10 cellular contexts compared by ENCODE assay signal in the genomic region with DNA sequence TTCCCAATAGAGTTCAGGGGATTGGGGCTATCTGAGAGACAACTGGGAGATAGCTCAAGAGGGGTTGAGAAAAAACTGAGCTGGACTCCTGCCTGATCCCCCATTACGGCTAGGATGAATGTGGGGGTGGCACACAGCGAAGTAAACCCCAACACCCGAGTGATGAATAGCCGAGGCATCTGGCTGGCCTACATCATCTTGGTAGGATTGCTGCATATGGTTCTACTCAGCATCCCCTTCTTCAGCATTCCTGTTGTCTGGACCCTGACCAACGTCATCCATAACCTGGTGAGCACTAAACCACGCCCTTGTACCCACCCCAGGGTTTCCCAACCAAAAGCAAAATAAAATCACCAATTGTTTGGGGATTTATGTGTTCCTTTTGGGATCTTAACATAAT. TPM values are rescaled to one million over a fixed set of nuclear protein-coding genes. Genes with fewer than 3 reads are reported as not detected.
DNase-seq lines count a peak whose midpoint lies in the region; ATAC-seq, FAIRE-seq and TF ChIP-seq lines count a peak whose summit lies in the region.
"Had no signal": no experiment of that assay in that cellular context is flagged by ENCODE, and none has a peak within 500 bp of the region (broad histone marks: within the 10 kb centered on the region; RNA-seq: fewer than 3 reads in every experiment).

No MANE protein-coding gene starts in this region.

- H2BK120ac ChIP-seq in mesenchymal stem cell (ENCODE audit: low read depth, low read length): no peak overlapping the region

- peak overlapping the region in 1 of 2 experiments; percentile 81 for H3K4ac ChIP-seq in mesenchymal stem cell (ENCODE audit: low read depth in 1 of 2, low read length in 2 of 2)

- FAIRE-seq in A549 (lab: Jason Lieb, UNC): no peak

- H3K9me3 ChIP-seq in A549 (no peaks in the 10 kb centered on the region), mesenchymal stem cell (ENCODE audit: control insufficient read depth, low read length) (no peaks in the 10 kb centered on the region)

- no peak overlapping the region for H4K8ac ChIP-seq in mesenchymal stem cell (ENCODE audit: low read length)

- H3K23ac ChIP-seq in mesenchymal stem cell (ENCODE audit: low read length in 2 of 2): no peak overlapping the region

- peaks cover 37% of the 10 kb centered on the region for H3K4me1 ChIP-seq in A549
- peaks cover 9% of the 10 kb centered on the region for H3K4me1 ChIP-seq in mesenchymal stem cell (ENCODE audit: control insufficient read depth, insufficient read depth, low read depth, low read length)

- TF ChIP-seq CTCF in A549 (IDR thresholded peaks at IDR 0.05) (no peak), GM12865 (IDR thresholded peaks at IDR 0.05; ENCODE audit: insufficient read depth, low read depth, low read length, missing control alignments) (no peak), astrocyte of the cerebellum (IDR thresholded peaks at IDR 0.05; ENCODE audit: low read depth, low read length, missing control alignments) (no peak)

- H3K27me3 ChIP-seq in mesenchymal stem cell (ENCODE audit: control insufficient read depth in 1 of 2, insufficient read depth in 1 of 2, low read length in 2 of 2): no peaks in the 10 kb centered on the region

- TF ChIP-seq EP300 in A549 (IDR thresholded peaks at IDR 0.05): no peak

- H4K91ac ChIP-seq in mesenchymal stem cell (ENCODE audit: low read length): no peak overlapping the region

- DNase-seq in A549 (ENCODE audit: low read depth in 1 of 2, low spot score in 1 of 2) (no peak), GM12865 (ENCODE audit: low read depth) (no peak), astrocyte of the cerebellum (ENCODE audit: low read depth) (no peak), mesenchymal stem cell (no peak), DMS 273 treated with DMSO at 0.1 percent for 48 hours (lab: John Stamatoyannopoulos, UW) (no peak)
- DNase-seq in activated CD4-positive, CD25-positive, alpha-beta regulatory T cell treated with anti-CD3 and anti-CD28 coated beads, Interleukin-2, amount 50 U/mL, for 72 hours: no peak
- DNase-seq: dermis blood vessel endothelial cell, GF-D8 had no signal

- 67% methylated on average over 6 of the region's 6 CpGs for WGBS in A549 (ENCODE audit: missing lambda C conversion rate)
- 83% methylated on average over 5 of the region's 6 CpGs for WGBS in mesenchymal stem cell

- no peak overlapping the region for H2BK5ac ChIP-seq in mesenchymal stem cell (ENCODE audit: low read depth, low read length, poor library complexity, severe bottlenecking)

- TF ChIP-seq RAD21 in A549 (conservative IDR thresholded peaks at IDR 0.05 in 1 of 2, IDR thresholded peaks at IDR 0.05 in 1 of 2): no peak

- peak overlapping the region; percentile 87 to 90; a peak in 5 of 6 replicates for H3K27ac ChIP-seq in A549
- H3K27ac ChIP-seq in mesenchymal stem cell (ENCODE audit: low read length, poor library complexity, severe bottlenecking): no peak overlapping the region

- H2BK15ac ChIP-seq in mesenchymal stem cell (ENCODE audit: low read depth, poor library complexity, severe bottlenecking): no peak overlapping the region

- peak overlapping the region; percentile 29 for H2AK5ac ChIP-seq in mesenchymal stem cell (ENCODE audit: low read length, severe bottlenecking)

- CTCF ChIA-PET in A549 (lab: Yijun Ruan, JAX): interaction anchor here (1.8 to 3.6 kb wide), 5 partner anchors 11 to 121 kb away, joined by 6 to 14 read pairs (median 13); no protein-coding TSS in a partner anchor

- peaks cover 19% of the 10 kb centered on the region for H3K79me1 ChIP-seq in mesenchymal stem cell (replicated peaks; ENCODE audit: low read length, poor library complexity, severe bottlenecking)

- no peak overlapping the region for H2AFZ ChIP-seq in mesenchymal stem cell (ENCODE audit: low read depth, low read length)

- peak overlapping the region; percentile 82 for H3K4me2 ChIP-seq in A549
- peak overlapping the region; percentile 63 for H3K4me2 ChIP-seq in mesenchymal stem cell (ENCODE audit: low read length, poor library complexity, severe bottlenecking)

- no peak overlapping the region for H3K14ac ChIP-seq in mesenchymal stem cell (ENCODE audit: low read length in 2 of 2)

- H3K18ac ChIP-seq in mesenchymal stem cell (ENCODE audit: low read depth in 1 of 2, low read length in 2 of 2): no peak overlapping the region

- in situ Hi-C loops in astrocyte of the cerebellum (cut with HindIII; ENCODE audit: low sequenced_read_pairs): no loop called here

- H3K4me3 ChIP-seq in A549: peak overlapping the region; percentile 77
- peak overlapping the region; percentile 59 for H3K4me3 ChIP-seq in GM12865 (ENCODE audit: low read depth, low read length)
- H3K4me3 ChIP-seq in astrocyte of the cerebellum (ENCODE audit: low read depth, low read length): peak overlapping the region; percentile 74
- H3K4me3 ChIP-seq in mesenchymal stem cell (ENCODE audit: insufficient read depth in 1 of 2, low read depth in 1 of 2, low read length in 2 of 2): peak overlapping the region in 1 of 2 experiments; percentile 97

- H2BK12ac ChIP-seq in mesenchymal stem cell (ENCODE audit: low read length in 2 of 2): no peak overlapping the region

- POLR2A ChIA-PET in A549 (lab: Yijun Ruan, JAX): interaction anchor here (1.1 to 3.7 kb wide), 3 partner anchors 11 to 285 kb away, joined by 4 to 84 read pairs (median 11); partner anchors contain the start of genes CD63, DNAJC14 and PA2G4

- TF ChIP-seq POLR2A in A549 (IDR thresholded peaks at IDR 0.05; ENCODE audit: low read length): no peak

- peaks cover 26 to 65% of the 10 kb centered on the region in 2 experiments for H3K36me3 ChIP-seq in mesenchymal stem cell (ENCODE audit: control insufficient read depth in 1 of 2, insufficient read depth in 2 of 2, low read depth in 1 of 2, low read length in 2 of 2)

- peak overlapping the region; percentile 88 for H3K9ac ChIP-seq in mesenchymal stem cell (ENCODE audit: low read length)

- ATAC-seq in A549: no peak
- no peak for ATAC-seq in HG02610 (IDR thresholded peaks at IDR 0.05; ENCODE audit: unreplicated experiment)
- ATAC-seq in GM18907 (IDR thresholded peaks at IDR 0.05; ENCODE audit: unreplicated experiment): no peak

TF ChIP-seq in A549, 52 proteins besides CTCF, POLR2A, EP300 and RAD21:
- TF ChIP-seq MAZ (IDR thresholded peaks at IDR 0.05; ENCODE audit: borderline replicate concordance, low read depth, low read length): no peak
- TF ChIP-seq JUN (IDR thresholded peaks at IDR 0.05): no peak
- TF ChIP-seq, protein P1, sequence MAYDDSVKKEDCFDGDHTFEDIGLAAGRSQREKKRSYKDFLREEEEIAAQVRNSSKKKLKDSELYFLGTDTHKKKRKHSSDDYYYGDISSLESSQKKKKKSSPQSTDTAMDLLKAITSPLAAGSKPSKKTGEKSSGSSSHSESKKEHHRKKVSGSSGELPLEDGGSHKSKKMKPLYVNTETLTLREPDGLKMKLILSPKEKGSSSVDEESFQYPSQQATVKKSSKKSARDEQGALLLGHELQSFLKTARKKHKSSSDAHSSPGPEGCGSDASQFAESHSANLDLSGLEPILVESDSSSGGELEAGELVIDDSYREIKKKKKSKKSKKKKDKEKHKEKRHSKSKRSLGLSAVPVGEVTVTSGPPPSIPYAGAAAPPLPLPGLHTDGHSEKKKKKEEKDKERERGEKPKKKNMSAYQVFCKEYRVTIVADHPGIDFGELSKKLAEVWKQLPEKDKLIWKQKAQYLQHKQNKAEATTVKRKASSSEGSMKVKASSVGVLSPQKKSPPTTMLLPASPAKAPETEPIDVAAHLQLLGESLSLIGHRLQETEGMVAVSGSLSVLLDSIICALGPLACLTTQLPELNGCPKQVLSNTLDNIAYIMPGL (CRISPR knock-in tag; IDR thresholded peaks at IDR 0.05; ENCODE audit: borderline replicate concordance): no peak
TF ChIP-seq in A549: peak in this region for 0.

RNA-seq across cellular contexts. Expression of gene ORMDL2, which starts 1.0 kb away (rescaled TPM):
- polyA plus RNA-seq in A549 (2011; rRNA removed) (93.6 and 138 TPM in 2 replicates), A549 (2017; fragmentation: RNase III; extraction: RNeasy Plus Mini Kit Qiagen cat#74134 plus additional on column Dnase treatment) (73.5 to 82.9 TPM (median 79.0 TPM) in 3 replicates)
- 81.1 and 93.2 TPM in 2 replicates for polyA plus RNA-seq in A549 (2012; cell fraction: cytosol; rRNA removed)
- 36.1 and 50.3 TPM in 2 replicates for polyA plus RNA-seq in A549 (2012; cell fraction: nucleus; rRNA removed)
- polyA minus RNA-seq in A549 (2011; rRNA and poly(A)+ RNA removed): 140 and 169 TPM in 2 replicates
- polyA plus RNA-seq in mesenchymal stem cell (2013, experiment 1 of 2): 78.3 TPM
- polyA plus RNA-seq in mesenchymal stem cell (2013, experiment 2 of 2): 86.1 TPM

RNA-seq across cellular contexts. Expression of gene SARNP, which starts 1.4 kb away (rescaled TPM):
- polyA plus RNA-seq in A549 (2011; rRNA removed) (164 and 198 TPM in 2 replicates), A549 (2017; fragmentation: RNase III; extraction: RNeasy Plus Mini Kit Qiagen cat#74134 plus additional on column Dnase treatment) (116 to 126 TPM (median 123 TPM) in 3 replicates)
- polyA plus RNA-seq in A549 (2012; cell fraction: cytosol; rRNA removed): 58.7 and 76.4 TPM in 2 replicates
- polyA plus RNA-seq in A549 (2012; cell fraction: nucleus; rRNA removed): 17.5 and 23.0 TPM in 2 replicates
- 31.3 and 37.2 TPM in 2 replicates for polyA minus RNA-seq in A549 (2011; rRNA and poly(A)+ RNA removed)
- polyA plus RNA-seq in mesenchymal stem cell (2013, experiment 1 of 2): 184 TPM
- polyA plus RNA-seq in mesenchymal stem cell (2013, experiment 2 of 2): 201 TPM

RNA-seq across cellular contexts. Expression of gene DNAJC14, which starts 10.5 kb away (rescaled TPM):
- 11.9 and 23.6 TPM in 2 replicates for polyA plus RNA-seq in A549 (2011; rRNA removed)
- 7.0 and 9.2 TPM in 2 replicates for polyA plus RNA-seq in A549 (2012; cell fraction: cytosol; rRNA removed)
- polyA plus RNA-seq in A549 (2012; cell fraction: nucleus; rRNA removed): 5.0 and 10.8 TPM in 2 replicates
- polyA plus RNA-seq in A549 (2017; fragmentation: RNase III; extraction: RNeasy Plus Mini Kit Qiagen cat#74134 plus additional on column Dnase treatment): 23.6 to 30.4 TPM (median 29.5 TPM) in 3 replicates
- 14.5 and 14.6 TPM in 2 replicates for polyA minus RNA-seq in A549 (2011; rRNA and poly(A)+ RNA removed)
- 18.5 TPM for polyA plus RNA-seq in mesenchymal stem cell (2013, experiment 1 of 2)
- polyA plus RNA-seq in mesenchymal stem cell (2013, experiment 2 of 2): 19.4 TPM

RNA-seq across cellular contexts. Expression of gene MMP19, which starts 23.9 kb away (rescaled TPM):
- 0.06 and 0.09 TPM in 2 replicates for polyA plus RNA-seq in A549 (2011; rRNA removed)
- 0.12 and 0.15 TPM in 2 replicates for polyA plus RNA-seq in A549 (2012; cell fraction: cytosol; rRNA removed)
- polyA plus RNA-seq in A549 (2012; cell fraction: nucleus; rRNA removed): 0.22 and 0.23 TPM in 2 replicates
- polyA plus RNA-seq in A549 (2017; fragmentation: RNase III; extraction: RNeasy Plus Mini Kit Qiagen cat#74134 plus additional on column Dnase treatment): 0.09 to 0.11 TPM (median 0.09 TPM) in 3 replicates
- not detected in 2 replicates for polyA minus RNA-seq in A549 (2011; rRNA and poly(A)+ RNA removed)
- polyA plus RNA-seq in mesenchymal stem cell (2013, experiment 1 of 2): 34.3 TPM
- 34.4 TPM for polyA plus RNA-seq in mesenchymal stem cell (2013, experiment 2 of 2)
